Comparison of ENCODE assay signal across 9 cellular contexts in the genomic region with DNA sequence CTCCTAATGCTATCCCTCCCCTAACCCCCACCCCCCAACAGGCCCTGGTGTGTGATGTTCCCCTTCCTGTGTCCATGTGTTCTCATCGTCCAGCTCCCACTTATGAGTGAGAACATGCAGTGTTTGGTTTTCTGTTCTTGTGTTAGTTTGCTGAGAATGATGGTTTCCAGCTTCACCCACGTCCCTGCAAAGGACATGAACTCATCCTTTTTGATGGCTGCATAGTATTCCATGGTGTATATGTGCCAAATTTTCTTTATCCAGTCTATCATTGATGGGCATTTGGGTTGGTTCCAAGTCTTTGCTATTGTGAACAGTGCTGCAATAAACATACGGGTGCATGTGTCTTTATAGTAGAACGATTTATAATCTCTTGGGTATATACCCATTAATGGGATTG. TPM values are rescaled to one million over a fixed set of nuclear protein-coding genes. Genes with fewer than 3 reads are reported as not detected.
"Had no signal": no experiment of that assay in that cellular context is flagged by ENCODE, and none has a peak within 500 bp of the region (broad histone marks: within the 10 kb centered on the region; RNA-seq: fewer than 3 reads in every experiment).

No MANE protein-coding gene starts in this region.

RNA-seq across cellular contexts. Expression of gene KCNJ8, which starts 15.2 kb away (rescaled TPM):
- total RNA-seq: activated naive CD4-positive, alpha-beta T cell treated with anti-CD3 and anti-CD28 coated beads for 36 hours; activated naive CD4-positive, alpha-beta T cell treated with anti-CD3 and anti-CD28 coated beads, Interleukin-2, amount 50 U/mL, for 72 hours; activated naive CD8-positive, alpha-beta T cell treated with anti-CD3 and anti-CD28 coated beads for 36 hours; activated naive CD8-positive, alpha-beta T cell treated with anti-CD3 and anti-CD28 coated beads, Interleukin-2, amount 10 ng/mL, durations not matched to agents 7 days and 5 days; activated T-cell treated with anti-CD3 and anti-CD28 coated beads, Interleukin-2, amount 50 U/mL, for 4 hours; activated T-cell treated with anti-CD3 and anti-CD28 coated beads, Interleukin-2, amount 50 U/mL, for 72 hours; activated T-helper 1 cell treated with anti-CD3 and anti-CD28 coated beads, Interleukin-12 subunit alpha, Interleukin-12 subunit beta, Interleukin-2, Interleukin-4 antibody, amounts not matched to agents 30 ng/mL and 10 ng/mL and 1 ng/mL, durations not matched to agents 14 hours and 24 hours and 36 hours; activated T-helper 17 cell treated with anti-CD3 and anti-CD28 coated beads, Interleukin-2, amount 50 U/mL, for 72 hours; activated T-helper 2 cell treated with anti-CD3 and anti-CD28 coated beads, Interferon-gamma antibody, Interleukin-2, Interleukin-4, amounts not matched to agents 10 μg/mL and 5 μg/mL and 100 μg/mL, durations not matched to agents 14 hours and 24 hours and 36 hours had no signal
